ENCODE assay signal across 12 cellular contexts in genomic region chr4:134202136-134202535, GRCh38. TPM values are rescaled to one million over a fixed set of nuclear protein-coding genes. Genes with fewer than 3 reads are reported as not detected.
DNase-seq lines count a peak whose midpoint lies in the region; FAIRE-seq and TF ChIP-seq lines count a peak whose summit lies in the region.
"Had no signal": no experiment of that assay in that cellular context is flagged by ENCODE, and none has a peak within 500 bp of the region (broad histone marks: within the 10 kb centered on the region; RNA-seq: fewer than 3 reads in every experiment).

No MANE protein-coding gene starts in this region.

- TF ChIP-seq CTCF in breast epithelium (IDR thresholded peaks at IDR 0.05), result no peak
- TF ChIP-seq CTCF in keratinocyte (optimal IDR thresholded peaks at IDR 0.05 in 1 of 3, IDR thresholded peaks at IDR 0.05 in 1 of 3, conservative IDR thresholded peaks at IDR 0.05 in 1 of 3; ENCODE audit: extremely low read depth in 1 of 3, insufficient read depth in 2 of 3, low read length in 3 of 3), result no peak
- no peak for TF ChIP-seq CTCF in stomach (IDR thresholded peaks at IDR 0.05)
- TF ChIP-seq CTCF in MM.1S (IDR thresholded peaks at IDR 0.05; ENCODE audit: low read length), result no peak

- H4K20me1 ChIP-seq in keratinocyte (ENCODE audit: control insufficient read depth, extremely low read depth, insufficient read depth, low read length), result no peaks in the 10 kb centered on the region
- no peaks in the 10 kb centered on the region for H4K20me1 ChIP-seq in MM.1S (ENCODE audit: insufficient read depth, low read length)

- H3K9me2 ChIP-seq in MM.1S (replicated peaks; ENCODE audit: insufficient read depth, low read length), result no peaks in the 10 kb centered on the region

- peak overlapping the region; percentile 64 for H3K4me2 ChIP-seq in keratinocyte (ENCODE audit: control insufficient read depth, extremely low read depth, insufficient read depth, low read depth, low read length)
- H3K4me2 ChIP-seq in MM.1S (ENCODE audit: low read depth, low read length), result no peak overlapping the region

- no peak overlapping the region for H3K27ac Mint-ChIP-seq in immature natural killer cell
- H3K27ac Mint-ChIP-seq: activated naive CD8-positive, alpha-beta T cell treated with anti-CD3 and anti-CD28 coated beads, Interleukin-2, amount 50 U/mL, for 24 hours; CD8-positive, alpha-beta T cell; stimulated activated naive CD8-positive, alpha-beta T cell treated with anti-CD3 and anti-CD28 coated beads, Interleukin-15, Interleukin-2, amounts not matched to agents 100 ng/mL and 50 ng/mL, for 24 hours had no signal

- dilution Hi-C loops in keratinocyte (cut with MboI; ENCODE audit: extremely low pct_ligation_motif_present, low sequenced_read_pairs), result no loop called here

- no peaks in the 10 kb centered on the region for H3K79me2 ChIP-seq in keratinocyte (ENCODE audit: control insufficient read depth, insufficient read depth, low read length)
- H3K79me2 ChIP-seq in MM.1S (ENCODE audit: low read length), result no peaks in the 10 kb centered on the region

- WGBS in stomach, 5 donors, result 52 to 65% (median 59%) methylated on average over 6 of the region's 6 CpGs

- H3K4me1 ChIP-seq in HUES6 (ENCODE audit: control insufficient read depth, insufficient read depth, low read length) (peaks cover 21% of the 10 kb centered on the region; the same call in 1 of the 2 replicates), breast epithelium (peaks cover 0 to 8% of the 10 kb centered on the region in 2 donors), keratinocyte (ENCODE audit: control insufficient read depth, extremely low read depth, insufficient read depth, low read length) (peaks cover 6% of the 10 kb centered on the region), stomach (peaks cover 0 to 17% (median 0%) of the 10 kb centered on the region in 4 donors), MM.1S (ENCODE audit: low read length) (no peaks in the 10 kb centered on the region)

- H3K27me3 ChIP-seq in HUES6 (ENCODE audit: control insufficient read depth, insufficient read depth, low read length), result no peaks in the 10 kb centered on the region
- H3K27me3 ChIP-seq in breast epithelium, result no peaks in the 10 kb centered on the region
- H3K27me3 ChIP-seq in keratinocyte (ENCODE audit: control insufficient read depth, extremely low read depth, insufficient read depth, low read length), result peaks cover 9% of the 10 kb centered on the region
- H3K27me3 ChIP-seq in stomach, result peaks cover 0 to 12% (median 7%) of the 10 kb centered on the region in 3 donors
- H3K27me3 ChIP-seq in MM.1S (replicated peaks; ENCODE audit: insufficient read depth, low read length), result no peaks in the 10 kb centered on the region

- peaks cover 8 to 37% (median 16%) of the 10 kb centered on the region in 6 donors for H3K9me3 Mint-ChIP-seq in immature natural killer cell
- H3K9me3 Mint-ChIP-seq: activated naive CD8-positive, alpha-beta T cell treated with anti-CD3 and anti-CD28 coated beads, Interleukin-2, amount 50 U/mL, for 24 hours had no signal

- no peak for FAIRE-seq in keratinocyte (lab: Jason Lieb, UNC)
- FAIRE-seq in RCC 7860 (lab: Jason Lieb, UNC), result no peak

- H3K36me3 ChIP-seq in HUES6 (ENCODE audit: control insufficient read depth, insufficient read depth, low read length) (no peaks in the 10 kb centered on the region), breast epithelium (no peaks in the 10 kb centered on the region), keratinocyte (ENCODE audit: control insufficient read depth in 2 of 2, extremely low read depth in 1 of 2, insufficient read depth in 2 of 2, low read length in 2 of 2) (no peaks in the 10 kb centered on the region), stomach (no peaks in the 10 kb centered on the region), MM.1S (replicated peaks; ENCODE audit: insufficient read depth, low read length) (no peaks in the 10 kb centered on the region)

- H3K36me3 Mint-ChIP-seq in immature natural killer cell, result no peaks in the 10 kb centered on the region
- H3K36me3 Mint-ChIP-seq: CD8-positive, alpha-beta T cell had no signal

- no peaks in the 10 kb centered on the region for H3K4me1 Mint-ChIP-seq in immature natural killer cell
- H3K4me1 Mint-ChIP-seq: activated naive CD8-positive, alpha-beta T cell treated with anti-CD3 and anti-CD28 coated beads, Interleukin-2, amount 50 U/mL, for 24 hours had no signal

- H3K4me3 ChIP-seq in HUES6 (ENCODE audit: low read depth, low read length), result peak overlapping the region; percentile 69
- H3K4me3 ChIP-seq in breast epithelium, result peak overlapping the region; percentile 57 to 79 (median 62)
- peak overlapping the region in 1 of 3 experiments; percentile 51 for H3K4me3 ChIP-seq in keratinocyte (ENCODE audit: control insufficient read depth in 2 of 3, extremely low read depth in 1 of 3, insufficient read depth in 2 of 3, low read depth in 1 of 3, low read length in 3 of 3)
- peak overlapping the region; percentile 50 to 55 (median 52) for H3K4me3 ChIP-seq in stomach
- H3K4me3 ChIP-seq in MM.1S (ENCODE audit: low read length), result no peak overlapping the region

- TF ChIP-seq EP300 in stomach (IDR thresholded peaks at IDR 0.05), result no peak

- H3K9me3 ChIP-seq in HUES6 (ENCODE audit: control insufficient read depth, insufficient read depth, low read depth, low read length), result peaks cover 11% of the 10 kb centered on the region
- H3K9me3 ChIP-seq in breast epithelium, result peaks cover 0 to 2% of the 10 kb centered on the region in 2 donors
- no peaks in the 10 kb centered on the region for H3K9me3 ChIP-seq in keratinocyte (ENCODE audit: control insufficient read depth, low read depth, low read length)
- peaks cover 0 to 4% (median 0%) of the 10 kb centered on the region in 4 donors for H3K9me3 ChIP-seq in stomach
- H3K9me3 ChIP-seq in MM.1S (replicated peaks; ENCODE audit: insufficient read depth, low read length), result no peaks in the 10 kb centered on the region

- H3F3A ChIP-seq in MM.1S (ENCODE audit: insufficient read depth, low read length), result no peaks in the 10 kb centered on the region

- H3K9me1 ChIP-seq in keratinocyte (ENCODE audit: control insufficient read depth, extremely low read depth, insufficient read depth, low read length), result no peaks in the 10 kb centered on the region

- H3K27ac ChIP-seq in HUES6 (ENCODE audit: low read depth, low read length), result no peak overlapping the region
- peak overlapping the region in 1 of 2 donors; percentile 72 for H3K27ac ChIP-seq in breast epithelium
- no peak overlapping the region for H3K27ac ChIP-seq in keratinocyte (ENCODE audit: control insufficient read depth, insufficient read depth, low read length)
- peak overlapping the region in 2 of 5 donors; percentile 75 to 79 for H3K27ac ChIP-seq in stomach
- no peak overlapping the region for H3K27ac ChIP-seq in MM.1S (ENCODE audit: low read length)

- H2AFZ ChIP-seq in keratinocyte (ENCODE audit: control insufficient read depth, low read length), result peak overlapping the region; percentile 26
- no peak overlapping the region for H2AFZ ChIP-seq in MM.1S (ENCODE audit: low read length)

- TF ChIP-seq POLR2A in breast epithelium (IDR thresholded peaks at IDR 0.05) (no peak), stomach (IDR thresholded peaks at IDR 0.05) (no peak)

- H3K4me3 Mint-ChIP-seq in immature natural killer cell, result no peak overlapping the region
- H3K4me3 Mint-ChIP-seq: activated naive CD8-positive, alpha-beta T cell treated with anti-CD3 and anti-CD28 coated beads, Interleukin-2, amount 50 U/mL, for 24 hours; CD8-positive, alpha-beta T cell; stimulated activated naive CD8-positive, alpha-beta T cell treated with anti-CD3 and anti-CD28 coated beads, Interleukin-15, Interleukin-2, amounts not matched to agents 100 ng/mL and 50 ng/mL, for 24 hours had no signal

- DNase-seq in breast epithelium (ENCODE audit: low spot score in 2 of 2) (no peak), keratinocyte (ENCODE audit: low read depth, low spot score) (no peak), stomach (no peak), MM.1S (no peak), RCC 7860 (ENCODE audit: low spot score) (no peak), immature natural killer cell (no peak), cortex of kidney (lab: John Stamatoyannopoulos, UW) (no peak)
- DNase-seq: activated CD8-positive, alpha-beta memory T cell treated with anti-CD3 and anti-CD28 coated beads for 24 hours; activated naive CD8-positive, alpha-beta T cell treated with anti-CD3 and anti-CD28 coated beads, Interleukin-2, amount 50 U/mL, for 24 hours; CD8-positive, alpha-beta T cell had no signal

- intact Hi-C loops in breast epithelium (cut with DNase I; ENCODE audit: low total_unique reads), result loop anchor here (10.0 kb wide), 1 partner anchor 697 kb away; no protein-coding TSS in a partner anchor
- intact Hi-C loops in stomach (cut with DNase I; ENCODE audit: low total_unique reads), result no loop called here

- H3K9ac ChIP-seq in HUES6 (ENCODE audit: low read length) (no peak overlapping the region), keratinocyte (ENCODE audit: control insufficient read depth, extremely low read depth, insufficient read depth, low read length) (no peak overlapping the region), MM.1S (ENCODE audit: low read length) (no peak overlapping the region)

- peaks cover 0 to 3% (median 0%) of the 10 kb centered on the region in 3 donors for H3K27me3 Mint-ChIP-seq in immature natural killer cell (ENCODE audit: low read depth in 3 of 3)

RNA-seq across cellular contexts. Expression of gene PABPC4L, which starts 0.5 kb away (rescaled TPM):
- total RNA-seq in breast epithelium, result 1 to 10 TPM in 1 of 3 donors, under 1 TPM in 2; 0.96 to 1.2 (median 0.98) TPM
- polyA plus RNA-seq in keratinocyte, result 0.18 to 0.45 TPM (median 0.39 TPM) in 3 replicates
- polyA plus RNA-seq in keratinocyte (2011; ENCODE audit: low read depth), result 0.05 TPM
- 0.09 and 0.18 TPM in 2 replicates for polyA plus RNA-seq in keratinocyte (2011; cell fraction: cytosol; rRNA removed)
- 0.20 and 0.42 TPM in 2 replicates for polyA plus RNA-seq in keratinocyte (2011; cell fraction: nucleus; rRNA removed)
- polyA plus RNA-seq in keratinocyte (2012; ENCODE audit: low replicate concordance), result 0.04 and 0.26 TPM in 2 replicates
- polyA minus RNA-seq in keratinocyte, result 0.10 to 0.61 TPM (median 0.46 TPM) in 3 replicates
- polyA minus RNA-seq in keratinocyte (2011; cell fraction: cytosol; rRNA and poly(A)+ RNA removed), result not detected
- polyA minus RNA-seq in keratinocyte (2011; cell fraction: nucleus; rRNA and poly(A)+ RNA removed), result 0.42 and 0.54 TPM in 2 replicates
- 1 to 10 TPM in 3 of 5 donors, under 1 TPM in 1, not detected in 1; 0.14 to 6.6 (median 1.8) TPM for total RNA-seq in stomach
- polyA plus RNA-seq in stomach, result under 1 TPM; 0.12 to 0.35 (median 0.31) TPM
- polyA plus RNA-seq in immature natural killer cell, result not detected
- total RNA-seq: CD8-positive, alpha-beta T cell had no signal
